Comparison of ENCODE assay signal across 15 cellular contexts in the genomic region with DNA sequence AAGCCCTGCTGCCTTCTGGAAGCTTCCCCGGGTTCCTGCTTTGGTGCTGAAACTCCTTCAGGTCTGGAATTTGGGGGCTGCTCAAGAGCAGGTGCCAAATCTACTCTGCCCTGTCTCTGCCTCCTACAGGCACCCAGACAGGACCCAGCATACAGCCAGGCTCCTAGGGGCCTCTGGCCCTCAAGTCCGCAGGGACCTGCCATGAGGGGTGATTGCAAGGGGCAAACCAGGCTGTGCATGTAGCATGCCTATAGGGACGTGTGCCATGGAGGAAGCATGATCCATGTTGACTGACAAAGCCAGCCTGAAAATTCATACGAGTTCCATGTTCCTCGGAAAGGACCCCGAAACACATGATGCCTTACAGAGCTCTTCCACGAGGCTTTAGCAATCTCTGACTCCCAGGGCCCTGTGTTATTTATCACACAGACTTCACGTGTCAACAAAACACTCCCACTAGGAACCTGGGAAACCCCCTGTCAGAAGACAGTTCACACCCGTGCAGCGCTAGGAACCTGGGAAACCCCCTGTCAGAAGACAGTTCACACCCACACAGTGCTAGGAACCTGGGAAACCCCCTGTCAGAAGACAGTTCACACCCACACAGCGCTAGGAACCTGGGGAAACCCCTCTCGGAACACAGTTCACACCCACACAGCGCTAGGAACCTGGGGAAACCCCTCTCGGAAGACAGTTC.
DNase-seq lines count a peak whose midpoint lies in the region; ATAC-seq and TF ChIP-seq lines count a peak whose summit lies in the region.
"Had no signal": no experiment of that assay in that cellular context is flagged by ENCODE, and none has a peak within 500 bp of the region (broad histone marks: within the 10 kb centered on the region; RNA-seq: fewer than 3 reads in every experiment).

No MANE protein-coding gene starts in this region.

- no peaks in the 10 kb centered on the region for H3K9me3 Mint-ChIP-seq in CD4-positive, CD25-positive, alpha-beta regulatory T cell
- H3K9me3 Mint-ChIP-seq: IgD-negative memory B cell had no signal

- H3K4me3 Mint-ChIP-seq in CD4-positive, CD25-positive, alpha-beta regulatory T cell, result no peak overlapping the region
- H3K4me3 Mint-ChIP-seq: IgD-negative memory B cell had no signal

- H3K4me1 ChIP-seq in CD4-positive, CD25-positive, alpha-beta regulatory T cell (ENCODE audit: control insufficient read depth, insufficient read depth, low read length, poor library complexity, severe bottlenecking), result no peaks in the 10 kb centered on the region
- no peaks in the 10 kb centered on the region for H3K4me1 ChIP-seq in mucosa of descending colon (ENCODE audit: low read depth)
- H3K4me1 ChIP-seq: suprapubic skin had no signal

- peaks cover 3 to 12% of the 10 kb centered on the region in 2 experiments for H3K9me3 ChIP-seq in CD4-positive, CD25-positive, alpha-beta regulatory T cell (ENCODE audit: control insufficient read depth in 2 of 2, low read length in 2 of 2)
- H3K9me3 ChIP-seq in mucosa of descending colon, result no peaks in the 10 kb centered on the region
- H3K9me3 ChIP-seq: suprapubic skin had no signal

- H3K36me3 Mint-ChIP-seq in CD4-positive, CD25-positive, alpha-beta regulatory T cell, result peaks cover 3% of the 10 kb centered on the region
- H3K36me3 Mint-ChIP-seq: IgD-negative memory B cell had no signal

- H3K27me3 ChIP-seq in CD4-positive, CD25-positive, alpha-beta regulatory T cell (ENCODE audit: control insufficient read depth, insufficient read depth, low read length), result no peaks in the 10 kb centered on the region
- H3K27me3 ChIP-seq: suprapubic skin had no signal

- TF ChIP-seq CTCF in mucosa of descending colon (IDR thresholded peaks at IDR 0.05), result no peak

- no peaks in the 10 kb centered on the region for H3K36me3 ChIP-seq in CD4-positive, CD25-positive, alpha-beta regulatory T cell (ENCODE audit: control insufficient read depth, insufficient read depth, low read length)
- no peaks in the 10 kb centered on the region for H3K36me3 ChIP-seq in mucosa of descending colon (ENCODE audit: low read depth)
- H3K36me3 ChIP-seq: suprapubic skin had no signal

- peak overlapping the region; percentile 52 for H3K27ac ChIP-seq in CD4-positive, CD25-positive, alpha-beta regulatory T cell (ENCODE audit: insufficient read depth, low read length, poor library complexity, severe bottlenecking)
- H3K27ac ChIP-seq: PC-9, suprapubic skin had no signal

- H3K27me3 Mint-ChIP-seq in CD4-positive, CD25-positive, alpha-beta regulatory T cell, result no peaks in the 10 kb centered on the region
- H3K27me3 Mint-ChIP-seq: IgD-negative memory B cell had no signal

- no peak overlapping the region for H3K4me3 ChIP-seq in CD4-positive, CD25-positive, alpha-beta regulatory T cell (ENCODE audit: low read depth, low read length)
- H3K4me3 ChIP-seq in mucosa of descending colon, result no peak overlapping the region
- H3K4me3 ChIP-seq: PC-9, suprapubic skin had no signal

- peaks cover 0 to 2% (median 0%) of the 10 kb centered on the region in 4 donors for H3K4me1 Mint-ChIP-seq in CD4-positive, CD25-positive, alpha-beta regulatory T cell
- H3K4me1 Mint-ChIP-seq: IgD-negative memory B cell had no signal

- peak; percentile 35 for DNase-seq in activated T-cell treated with anti-CD3 and anti-CD28 coated beads for 24 hours (ENCODE audit: low read depth)
- no peak for DNase-seq in activated T-cell treated with anti-CD3 and anti-CD28 coated beads for 4 hours
- DNase-seq in CD4-positive, CD25-positive, alpha-beta regulatory T cell, result no peak
- DNase-seq in activated CD4-positive, alpha-beta T cell treated with anti-CD3 and anti-CD28 coated beads, Interleukin-2, amount 50 U/mL, for 4 hours, result peak; percentile 9 to 10
- DNase-seq in mucosa of descending colon, result peak in 2 of 3 donors; percentile 5 to 6
- DNase-seq in midbrain (lab: John Stamatoyannopoulos, UW), result no peak
- no peak for DNase-seq in NCI-H2171 treated with DMSO at 0.1 percent for 48 hours (lab: John Stamatoyannopoulos, UW)
- DNase-seq in NCI-H2227 treated with DMSO at 0.1 percent for 48 hours (lab: John Stamatoyannopoulos, UW), result no peak
- DNase-seq: Calu3, foreskin melanocyte, NCI-H2081 treated with DMSO at 0.1 percent for 48 hours, NCI-H526 treated with DMSO at 0.1 percent for 48 hours, PC-9 had no signal

- H3K27ac Mint-ChIP-seq in CD4-positive, CD25-positive, alpha-beta regulatory T cell, result no peak overlapping the region
- H3K27ac Mint-ChIP-seq: IgD-negative memory B cell had no signal

- intact Hi-C loops in mucosa of descending colon (cut with DNase I, micrococcal nuclease), result no loop called here

- ATAC-seq in CD4-positive, CD25-positive, alpha-beta regulatory T cell (ENCODE audit: low read depth in 2 of 2), result no peak
- no peak for ATAC-seq in mucosa of descending colon

Comparison
In these comparisons a context has a peak if more than half of its experiments do, and no peak if none do; other contexts are left out.
1. DNase-seq: peak in activated T-cell treated with anti-CD3 and anti-CD28 coated beads for 24 hours (single experiment), activated CD4-positive, alpha-beta T cell treated with anti-CD3 and anti-CD28 coated beads, Interleukin-2, amount 50 U/mL, for 4 hours (2 of 2) and mucosa of descending colon (2 of 3); none in activated T-cell treated with anti-CD3 and anti-CD28 coated beads for 4 hours (single experiment), CD4-positive, CD25-positive, alpha-beta regulatory T cell (0 of 3), midbrain (single experiment), NCI-H2171 treated with DMSO at 0.1 percent for 48 hours (single experiment) and NCI-H2227 treated with DMSO at 0.1 percent for 48 hours (single experiment).